Comparison of ENCODE assay signal across 38 cellular contexts in genomic region chr2:118300807-118301206, GRCh38.
"Had no signal": no experiment of that assay in that cellular context is flagged by ENCODE, and none has a peak within 500 bp of the region (broad histone marks: within the 10 kb centered on the region; RNA-seq: fewer than 3 reads in every experiment).

No MANE protein-coding gene starts in this region.

- H3K9me3 Mint-ChIP-seq: activated CD4-positive, alpha-beta memory T cell treated with anti-CD3 and anti-CD28 coated beads, Interleukin-2, amount 10 ng/mL, durations not matched to agents 7 days and 5 days; activated naive CD4-positive, alpha-beta T cell treated with anti-CD3 and anti-CD28 coated beads, Interleukin-2, amount 10 ng/mL, durations not matched to agents 7 days and 5 days; activated naive CD8-positive, alpha-beta T cell treated with anti-CD3 and anti-CD28 coated beads, Interleukin-2, amount 50 U/mL, for 24 hours; central memory CD8-positive, alpha-beta T cell had no signal

- H3K4me1 ChIP-seq: SJCRH30 had no signal

- H3K4me2 ChIP-seq: PC-9 had no signal

- H3K27me3 ChIP-seq: brain microvascular endothelial cell, cardiac muscle cell, SJCRH30 had no signal

- ATAC-seq: activated CD8-positive, alpha-beta memory T cell treated with anti-CD3 and anti-CD28 coated beads, Interleukin-2, amount 10 ng/mL, durations not matched to agents 7 days and 5 days; activated naive CD8-positive, alpha-beta T cell treated with anti-CD3 and anti-CD28 coated beads, Interleukin-2, amount 50 U/mL, for 24 hours; Right ventricle myocardium inferior had no signal

- H3K4me3 Mint-ChIP-seq: activated CD4-positive, alpha-beta memory T cell treated with anti-CD3 and anti-CD28 coated beads, Interleukin-2, amount 10 ng/mL, durations not matched to agents 7 days and 5 days; activated CD8-positive, alpha-beta memory T cell treated with anti-CD3 and anti-CD28 coated beads, Interleukin-2, amount 10 ng/mL, durations not matched to agents 7 days and 5 days; activated naive CD4-positive, alpha-beta T cell treated with anti-CD3 and anti-CD28 coated beads, Interleukin-2, amount 10 ng/mL, durations not matched to agents 7 days and 5 days; activated naive CD8-positive, alpha-beta T cell; activated naive CD8-positive, alpha-beta T cell treated with anti-CD3 and anti-CD28 coated beads, Interleukin-2, amount 50 U/mL, for 24 hours; central memory CD8-positive, alpha-beta T cell had no signal

- H2AFZ ChIP-seq: PC-9 had no signal

- H3K36me3 Mint-ChIP-seq: activated CD8-positive, alpha-beta memory T cell treated with anti-CD3 and anti-CD28 coated beads, Interleukin-2, amount 10 ng/mL, durations not matched to agents 7 days and 5 days; activated naive CD4-positive, alpha-beta T cell treated with anti-CD3 and anti-CD28 coated beads, Interleukin-2, amount 10 ng/mL, durations not matched to agents 7 days and 5 days; activated naive CD8-positive, alpha-beta T cell had no signal

- H3K36me3 ChIP-seq: brain microvascular endothelial cell, cardiac muscle cell, SJCRH30, WERI-Rb-1 had no signal

- H3K27ac Mint-ChIP-seq: activated CD4-positive, alpha-beta memory T cell treated with anti-CD3 and anti-CD28 coated beads, Interleukin-2, amount 10 ng/mL, durations not matched to agents 7 days and 5 days; activated CD8-positive, alpha-beta memory T cell treated with anti-CD3 and anti-CD28 coated beads, Interleukin-2, amount 10 ng/mL, durations not matched to agents 7 days and 5 days; activated naive CD4-positive, alpha-beta T cell treated with anti-CD3 and anti-CD28 coated beads, Interleukin-2, amount 10 ng/mL, durations not matched to agents 7 days and 5 days; activated naive CD8-positive, alpha-beta T cell; activated naive CD8-positive, alpha-beta T cell treated with anti-CD3 and anti-CD28 coated beads, Interleukin-2, amount 50 U/mL, for 24 hours had no signal

- H3K4me1 Mint-ChIP-seq: activated CD4-positive, alpha-beta memory T cell treated with anti-CD3 and anti-CD28 coated beads, Interleukin-2, amount 10 ng/mL, durations not matched to agents 7 days and 5 days; activated CD8-positive, alpha-beta memory T cell treated with anti-CD3 and anti-CD28 coated beads, Interleukin-2, amount 10 ng/mL, durations not matched to agents 7 days and 5 days; activated naive CD4-positive, alpha-beta T cell treated with anti-CD3 and anti-CD28 coated beads, Interleukin-2, amount 10 ng/mL, durations not matched to agents 7 days and 5 days; activated naive CD8-positive, alpha-beta T cell treated with anti-CD3 and anti-CD28 coated beads, Interleukin-2, amount 50 U/mL, for 24 hours; central memory CD8-positive, alpha-beta T cell had no signal

- H3K27ac ChIP-seq: brain microvascular endothelial cell, cardiac muscle cell, PC-9, RWPE1, SJCRH30, SK-N-MC, WERI-Rb-1 had no signal

- H3K4me3 ChIP-seq: cardiac muscle cell, PC-9, SJCRH30, SK-N-MC had no signal

- DNase-seq: activated CD4-positive, alpha-beta memory T cell treated with anti-CD3 and anti-CD28 coated beads, Interleukin-2, amount 10 ng/mL, durations not matched to agents 7 days and 5 days; activated CD4-positive, alpha-beta T cell treated with anti-CD3 and anti-CD28 coated beads for 1 hour; activated CD4-positive, alpha-beta T cell treated with anti-CD3 and anti-CD28 coated beads for 48 hours; activated CD4-positive, CD25-positive, alpha-beta regulatory T cell; activated CD8-positive, alpha-beta memory T cell treated with anti-CD3 and anti-CD28 coated beads for 24 hours; activated CD8-positive, alpha-beta memory T cell treated with anti-CD3 and anti-CD28 coated beads, Interleukin-2, amount 10 ng/mL, durations not matched to agents 7 days and 5 days; activated CD8-positive, alpha-beta memory T cell treated with anti-CD3 and anti-CD28 coated beads, Interleukin-2, amount 50 U/mL, for 48 hours; activated effector memory CD4-positive, alpha-beta T cell treated with Interleukin-2 at 50 U/mL for 16 hours; activated naive CD4-positive, alpha-beta T cell treated with anti-CD3 and anti-CD28 coated beads, Interleukin-2, amount 10 ng/mL, durations not matched to agents 7 days and 5 days; activated naive CD8-positive, alpha-beta T cell treated with anti-CD3 and anti-CD28 coated beads, Interleukin-2, amount 50 U/mL, for 24 hours; activated T-cell treated with anti-CD3 and anti-CD28 coated beads, Interleukin-2, amount 50 U/mL, for 48 hours; anterior cingulate cortex; brain microvascular endothelial cell; Kasumi-1; KG1; MM.1S; NCI-H1092 treated with DMSO at 0.1 percent for 48 hours; NCI-H1417; NCI-H146; NCI-H187; NCI-H2029 treated with DMSO at 0.1 percent for 48 hours; NCI-H2107; NCI-H2171; NCI-H510A; NCI-H526; NCI-H748 treated with DMSO at 0.1 percent for 48 hours; NK-92 treated with Interleukin-12 subunit alpha and Interleukin-12 subunit beta, amount 100 ng/mL, for 24 hours; PC-9; SJCRH30; T1000; WERI-Rb-1 had no signal

- H3K9me3 ChIP-seq: SJCRH30 had no signal

- FAIRE-seq: RCC 7860 had no signal
